19 cellular contexts compared by ENCODE assay signal in genomic region chr11:118884613-118885274, GRCh38. TPM values are rescaled to one million over a fixed set of nuclear protein-coding genes. Genes with fewer than 3 reads are reported as not detected.
A peak's percentile ranks its signal among the peaks of the same experiment; 100 is the strongest.
DNase-seq lines count a peak whose midpoint lies in the region; ATAC-seq and TF ChIP-seq lines count a peak whose summit lies in the region.
"Had no signal": no experiment of that assay in that cellular context is flagged by ENCODE, and none has a peak within 500 bp of the region (broad histone marks: within the 10 kb centered on the region; RNA-seq: fewer than 3 reads in every experiment).

No MANE protein-coding gene starts in this region.

- H3K27me3 ChIP-seq in CD8-positive, alpha-beta T cell (ENCODE audit: insufficient read depth, low read length) = no peaks in the 10 kb centered on the region
- H3K27me3 ChIP-seq in H7 (ENCODE audit: control insufficient read depth, insufficient read depth, low read length) = no peaks in the 10 kb centered on the region; the same call in 1 of the 2 replicates
- H3K27me3 ChIP-seq: cardiac muscle cell, tibial nerve had no signal

- DNase-seq in CD8-positive, alpha-beta T cell = no peak
- DNase-seq in H7 (peak; percentile 19), GF-D8 (lab: John Stamatoyannopoulos, UW) (no peak), left colon (no peak)
- DNase-seq in activated naive CD8-positive, alpha-beta T cell treated with anti-CD3 and anti-CD28 coated beads, Interleukin-2, amount 10 ng/mL, durations not matched to agents 7 days and 5 days = no peak
- peak in 1 of 10 donors; percentile 21 for DNase-seq in naive thymus-derived CD8-positive, alpha-beta T cell
- DNase-seq: AML-193; effector CD4-positive, alpha-beta T cell; head of caudate nucleus; MM.1S; NCI-H1930; NCI-H524; OCI-M1 had no signal

- H3K36me3 ChIP-seq in CD8-positive, alpha-beta T cell (ENCODE audit: insufficient read depth, low read length) = no peaks in the 10 kb centered on the region
- H3K36me3 ChIP-seq in H7 (replicated peaks; ENCODE audit: control insufficient read depth, insufficient read depth, low read length) = no peaks in the 10 kb centered on the region
- H3K36me3 ChIP-seq: cardiac muscle cell, tibial nerve had no signal

- H3K4me3 ChIP-seq in CD8-positive, alpha-beta T cell (ENCODE audit: low read depth, low read length) = no peak overlapping the region
- no peak overlapping the region for H3K4me3 ChIP-seq in H7 (ENCODE audit: insufficient read depth, low read depth, low read length)
- H3K4me3 ChIP-seq: cardiac muscle cell had no signal

- no peaks in the 10 kb centered on the region for H3K27me3 Mint-ChIP-seq in CD8-positive, alpha-beta T cell (ENCODE audit: low read depth)
- no peaks in the 10 kb centered on the region for H3K27me3 Mint-ChIP-seq in activated naive CD8-positive, alpha-beta T cell treated with anti-CD3 and anti-CD28 coated beads, Interleukin-2, amount 10 ng/mL, durations not matched to agents 7 days and 5 days
- H3K27me3 Mint-ChIP-seq in naive thymus-derived CD8-positive, alpha-beta T cell = no peaks in the 10 kb centered on the region
- H3K27me3 Mint-ChIP-seq: activated naive CD8-positive, alpha-beta T cell had no signal

- no peak for TF ChIP-seq CTCF in CD8-positive, alpha-beta T cell (IDR thresholded peaks at IDR 0.05)

- H3K4me3 Mint-ChIP-seq in CD8-positive, alpha-beta T cell = peak overlapping the region; percentile 63
- no peak overlapping the region for H3K4me3 Mint-ChIP-seq in activated naive CD8-positive, alpha-beta T cell treated with anti-CD3 and anti-CD28 coated beads, Interleukin-2, amount 10 ng/mL, durations not matched to agents 7 days and 5 days
- peak overlapping the region in 4 of 10 donors; percentile 14 to 88 (median 42) for H3K4me3 Mint-ChIP-seq in naive thymus-derived CD8-positive, alpha-beta T cell

- no peak for ATAC-seq in CD8-positive, alpha-beta T cell
- ATAC-seq in activated naive CD8-positive, alpha-beta T cell treated with anti-CD3 and anti-CD28 coated beads, Interleukin-2, amount 10 ng/mL, durations not matched to agents 7 days and 5 days (ENCODE audit: low read depth) = no peak
- no peak for ATAC-seq in naive thymus-derived CD8-positive, alpha-beta T cell
- ATAC-seq in HG02938 (IDR thresholded peaks at IDR 0.05; ENCODE audit: unreplicated experiment) = no peak
- no peak for ATAC-seq in GM21737 (IDR thresholded peaks at IDR 0.05; ENCODE audit: unreplicated experiment)
- no peak for ATAC-seq in left colon

- no peak overlapping the region for H3K27ac ChIP-seq in CD8-positive, alpha-beta T cell (ENCODE audit: low read depth, low read length)
- H3K27ac ChIP-seq: cardiac muscle cell had no signal

- H3K4me1 ChIP-seq in CD8-positive, alpha-beta T cell (ENCODE audit: insufficient read depth, low read length) = peaks cover 48% of the 10 kb centered on the region

- CTCF ChIA-PET in CD8-positive, alpha-beta T cell (lab: Charles Lee) = interaction anchor here (1.2 to 2.5 kb wide), 3 partner anchors 10 to 72 kb away, joined by 3 to 11 read pairs (median 5); partner anchors contain the start of gene UPK2

- intact Hi-C loops in CD8-positive, alpha-beta T cell (cut with DNase I, micrococcal nuclease) = loop anchor here in 1 of 2 experiments (5.0 kb wide), 1 partner anchor 52 kb away; no protein-coding TSS in a partner anchor
- intact Hi-C loops in left colon (cut with DNase I, micrococcal nuclease) = no loop called here

- peaks cover 72% of the 10 kb centered on the region for H3K4me1 Mint-ChIP-seq in CD8-positive, alpha-beta T cell (ENCODE audit: low read depth)
- peaks cover 27% of the 10 kb centered on the region for H3K4me1 Mint-ChIP-seq in activated naive CD8-positive, alpha-beta T cell treated with anti-CD3 and anti-CD28 coated beads, Interleukin-2, amount 10 ng/mL, durations not matched to agents 7 days and 5 days
- peaks cover 39 to 81% (median 80%) of the 10 kb centered on the region in 4 donors for H3K4me1 Mint-ChIP-seq in naive thymus-derived CD8-positive, alpha-beta T cell

- H3K27ac Mint-ChIP-seq in CD8-positive, alpha-beta T cell = peak overlapping the region; percentile 62
- H3K27ac Mint-ChIP-seq in activated naive CD8-positive, alpha-beta T cell treated with anti-CD3 and anti-CD28 coated beads, Interleukin-2, amount 10 ng/mL, durations not matched to agents 7 days and 5 days = peak overlapping the region; percentile 15
- H3K27ac Mint-ChIP-seq in naive thymus-derived CD8-positive, alpha-beta T cell = peak overlapping the region in 6 of 10 donors; percentile 43 to 83 (median 60)
- H3K27ac Mint-ChIP-seq: activated naive CD8-positive, alpha-beta T cell had no signal

- no peaks in the 10 kb centered on the region for H3K9me3 ChIP-seq in CD8-positive, alpha-beta T cell (ENCODE audit: low read length)
- H3K9me3 ChIP-seq: tibial nerve had no signal

- POLR2A ChIA-PET in CD8-positive, alpha-beta T cell (lab: Charles Lee) = interaction anchor here (1.2 to 2.4 kb wide), 5 partner anchors 7 to 96 kb away, joined by 4 to 11 read pairs (median 5); no protein-coding TSS in a partner anchor
- POLR2A ChIA-PET in activated naive CD8-positive, alpha-beta T cell treated with anti-CD3 and anti-CD28 coated beads, Interleukin-2, amount 10 ng/mL, durations not matched to agents 7 days and 5 days (lab: Charles Lee) = interaction anchor here (1.2 to 1.7 kb wide), 2 partner anchors 92 to 94 kb away, joined by 5 to 7 read pairs; partner anchors contain the start of gene DDX6
- POLR2A ChIA-PET in naive thymus-derived CD8-positive, alpha-beta T cell (lab: Charles Lee) = interaction anchor here (2.3 to 3.3 kb wide), 3 partner anchors 8 to 94 kb away, joined by 11 to 37 read pairs (median 16); partner anchors contain the start of gene DDX6

- no peaks in the 10 kb centered on the region for H3K9me3 Mint-ChIP-seq in CD8-positive, alpha-beta T cell
- no peaks in the 10 kb centered on the region for H3K9me3 Mint-ChIP-seq in activated naive CD8-positive, alpha-beta T cell treated with anti-CD3 and anti-CD28 coated beads, Interleukin-2, amount 10 ng/mL, durations not matched to agents 7 days and 5 days
- no peaks in the 10 kb centered on the region for H3K9me3 Mint-ChIP-seq in naive thymus-derived CD8-positive, alpha-beta T cell

- H3K36me3 Mint-ChIP-seq in CD8-positive, alpha-beta T cell = no peaks in the 10 kb centered on the region
- H3K36me3 Mint-ChIP-seq in activated naive CD8-positive, alpha-beta T cell treated with anti-CD3 and anti-CD28 coated beads, Interleukin-2, amount 10 ng/mL, durations not matched to agents 7 days and 5 days = no peaks in the 10 kb centered on the region
- H3K36me3 Mint-ChIP-seq in naive thymus-derived CD8-positive, alpha-beta T cell = no peaks in the 10 kb centered on the region
- H3K36me3 Mint-ChIP-seq: activated naive CD8-positive, alpha-beta T cell had no signal

RNA-seq across cellular contexts. Expression of gene CXCR5, which starts 1.1 kb away (rescaled TPM):
- total RNA-seq in CD8-positive, alpha-beta T cell = 1 to 10 TPM; 7.6 to 8.0 TPM
- total RNA-seq in H7 (2014; rRNA removed; shearing (Covaris generic)) = 0.04 TPM in 1 of 2 replicates, not detected in the other
- total RNA-seq in activated naive CD8-positive, alpha-beta T cell treated with anti-CD3 and anti-CD28 coated beads, Interleukin-2, amount 10 ng/mL, durations not matched to agents 7 days and 5 days = 1 to 10 TPM; 1.9 to 2.2 TPM
- total RNA-seq in naive thymus-derived CD8-positive, alpha-beta T cell = 1 to 10 TPM; 3.2 to 3.5 TPM
- polyA plus RNA-seq in naive thymus-derived CD8-positive, alpha-beta T cell = under 1 TPM; 0.17 to 0.63 (median 0.29) TPM
- total RNA-seq in left colon = under 1 TPM; 0.12 to 0.39 TPM
- total RNA-seq: cardiac muscle cell, SK-MEL-5, tibial nerve had no signal
- polyA plus RNA-seq: cardiac muscle cell had no signal

RNA-seq across cellular contexts. Expression of gene BCL9L, which starts 41.0 kb away (rescaled TPM):
- total RNA-seq in CD8-positive, alpha-beta T cell = 100 to 1,000 TPM; 437 to 439 TPM
- total RNA-seq in H7 (2014; rRNA removed; shearing (Covaris generic)) = 15.8 and 18.5 TPM in 2 replicates
- total RNA-seq in activated naive CD8-positive, alpha-beta T cell treated with anti-CD3 and anti-CD28 coated beads, Interleukin-2, amount 10 ng/mL, durations not matched to agents 7 days and 5 days = 100 to 1,000 TPM; 116 to 128 TPM
- total RNA-seq in naive thymus-derived CD8-positive, alpha-beta T cell = 100 to 1,000 TPM; 283 TPM
- 1 to 10 TPM; 3.1 to 8.7 (median 4.3) TPM for polyA plus RNA-seq in naive thymus-derived CD8-positive, alpha-beta T cell
- total RNA-seq in left colon = 10 to 100 TPM; 36.4 to 36.5 TPM
